In genomic region chr15:69462493-69463181, GRCh38 we compare ENCODE assay signal across 8 cellular contexts. TPM values are rescaled to one million over a fixed set of nuclear protein-coding genes. Genes with fewer than 3 reads are reported as not detected.
A peak's percentile ranks its signal among the peaks of the same experiment; 100 is the strongest.
DNase-seq lines count a peak whose midpoint lies in the region; ATAC-seq and TF ChIP-seq lines count a peak whose summit lies in the region.

No MANE protein-coding gene starts in this region.

- peak; percentile 38 for TF ChIP-seq POLR2A in esophagus muscularis mucosa (IDR thresholded peaks at IDR 0.05; ENCODE audit: low read depth)

- peak overlapping the region; percentile 95 for H3K4me2 ChIP-seq in KMS-11

- H3K4me3 ChIP-seq in KMS-11 (IDR thresholded peaks at IDR 0.05; ENCODE audit: insufficient read depth, low read depth, low read length) (no peak overlapping the region), esophagus muscularis mucosa (peak overlapping the region; percentile 52 to 63 (median 60)), muscle layer of colon (ENCODE audit: low read depth in 1 of 2, low read length in 2 of 2) (peak overlapping the region; percentile 65 to 89)

- no peaks in the 10 kb centered on the region for H3K36me3 ChIP-seq in KMS-11 (ENCODE audit: insufficient read depth)
- peaks cover 0 to 5% (median 2%) of the 10 kb centered on the region in 4 donors for H3K36me3 ChIP-seq in esophagus muscularis mucosa
- peaks cover under 1% of the 10 kb centered on the region for H3K36me3 ChIP-seq in muscle layer of colon (ENCODE audit: insufficient read depth, low read length)

- H3K4me1 ChIP-seq in KMS-11 (ENCODE audit: low read depth, poor library complexity, severe bottlenecking) (peaks cover 26% of the 10 kb centered on the region), esophagus muscularis mucosa (peaks cover 14 to 53% (median 37%) of the 10 kb centered on the region in 4 donors), muscle layer of colon (ENCODE audit: insufficient read depth, low read length) (peaks cover 37% of the 10 kb centered on the region)

- no peak for TF ChIP-seq EP300 in esophagus muscularis mucosa (IDR thresholded peaks at IDR 0.05)

- H3K9me3 ChIP-seq in esophagus muscularis mucosa, result no peaks in the 10 kb centered on the region
- H3K9me3 ChIP-seq in muscle layer of colon (ENCODE audit: low read length), result no peaks in the 10 kb centered on the region

- H4K20me1 ChIP-seq in KMS-11 (ENCODE audit: insufficient read depth), result no peaks in the 10 kb centered on the region

- peak; percentile 80 for ATAC-seq in GM21717 (IDR thresholded peaks at IDR 0.05; ENCODE audit: unreplicated experiment)

- no peaks in the 10 kb centered on the region for H3K79me2 ChIP-seq in KMS-11 (ENCODE audit: insufficient read depth, low read depth)

- under 1% methylated on average over 21 of the region's 46 CpGs for WGBS in esophagus muscularis mucosa

- H3K9ac ChIP-seq in KMS-11 (peak overlapping the region; percentile 62), muscle layer of colon (ENCODE audit: low read length) (peak overlapping the region; percentile 95)

- H3K27me3 ChIP-seq in KMS-11 (ENCODE audit: insufficient read depth, low read depth) (no peaks in the 10 kb centered on the region), esophagus muscularis mucosa (no peaks in the 10 kb centered on the region), muscle layer of colon (ENCODE audit: control insufficient read depth in 1 of 2, insufficient read depth in 2 of 2, low read length in 2 of 2) (no peaks in the 10 kb centered on the region)

- DNase-seq in DMS79 (lab: John Stamatoyannopoulos, UW), result peak; percentile 77
- DNase-seq in activated T-cell treated with anti-CD3 and anti-CD28 coated beads, Interleukin-2, amount 50 U/mL, for 48 hours, result peak; percentile 95
- peak; percentile 98 for DNase-seq in esophagus muscularis mucosa (ENCODE audit: extremely low spot score)
- DNase-seq in stimulated activated CD8-positive, alpha-beta memory T cell treated with anti-CD3 and anti-CD28 coated beads, Interleukin-7, amount 100 ng/mL, for 1 hour (ENCODE audit: low read depth in 2 of 2), result peak; percentile 81 to 89

- peak overlapping the region; percentile 92 for H2AFZ ChIP-seq in KMS-11 (ENCODE audit: low read depth)

- intact Hi-C loops in esophagus muscularis mucosa (cut with DNase I), result loop anchor here (1.0 to 5.0 kb wide), 2 partner anchors 9 to 640 kb away; no protein-coding TSS in a partner anchor

- peak; percentile 77 for TF ChIP-seq CTCF in KMS-11 (conservative IDR thresholded peaks at IDR 0.05; ENCODE audit: low read depth, low read length)
- peak; percentile 79 to 95 (median 90) for TF ChIP-seq CTCF in esophagus muscularis mucosa (IDR thresholded peaks at IDR 0.05)

- H3K27ac ChIP-seq in KMS-11, result peak overlapping the region; percentile 31; the same call in 1 of the 2 replicates
- peak overlapping the region; percentile 91 to 94 (median 93) for H3K27ac ChIP-seq in esophagus muscularis mucosa (replicated peaks in 1 of 4)
- H3K27ac ChIP-seq in muscle layer of colon (ENCODE audit: low read depth, low read length), result peak overlapping the region; percentile 93

TF ChIP-seq in PFSK-1, 5 proteins besides CTCF, POLR2A, EP300 and RAD21:
- TF ChIP-seq FOXP2 (optimal IDR thresholded peaks at IDR 0.05; ENCODE audit: borderline replicate concordance, extremely low read depth, extremely low read length, insufficient read depth), result no peak
- TF ChIP-seq POLR2AphosphoS5 (IDR thresholded peaks at IDR 0.05; ENCODE audit: low read depth, low read length), result peak; percentile 95
- peak; percentile 88; the same call in 1 of the 2 replicates for TF ChIP-seq TAF1 (IDR thresholded peaks at IDR 0.05; ENCODE audit: borderline replicate concordance, insufficient read depth, low read length)
- 0 out of 2 replicates have a peak, but pooled peaks have one; percentile 32 for TF ChIP-seq SIN3A (IDR thresholded peaks at IDR 0.05; ENCODE audit: borderline replicate concordance, insufficient read depth, low read length)
- TF ChIP-seq REST (IDR thresholded peaks at IDR 0.05; ENCODE audit: insufficient read depth in 1 of 2, low read depth in 2 of 2, low read length in 2 of 2), result 0 out of 4 replicates have a peak, but pooled peaks of 1 of the 2 experiments have one; percentile 42

RNA-seq across cellular contexts. Expression of gene RPLP1, which starts 10.0 kb away (rescaled TPM):
- polyA plus RNA-seq in PFSK-1 (2012; ENCODE audit: insufficient read length, low read depth), result 17,592 TPM
- total RNA-seq in esophagus muscularis mucosa, result 100 to 1,000 TPM; 460 to 623 (median 514) TPM

RNA-seq across cellular contexts. Expression of gene KIF23, which starts 48.5 kb away (rescaled TPM):
- polyA plus RNA-seq in PFSK-1 (2012; ENCODE audit: insufficient read length, low read depth), result 19.2 TPM
- 1 to 10 TPM; 1.7 to 7.1 (median 4.9) TPM for total RNA-seq in esophagus muscularis mucosa

Comparison
In these comparisons a context has a peak if more than half of its experiments do, and no peak if none do; other contexts are left out.
1. H3K27ac ChIP-seq: peak in every context shown above with its lines; median percentile 93 in esophagus muscularis mucosa; 93 in muscle layer of colon; 31 in KMS-11.